In the genomic region with DNA sequence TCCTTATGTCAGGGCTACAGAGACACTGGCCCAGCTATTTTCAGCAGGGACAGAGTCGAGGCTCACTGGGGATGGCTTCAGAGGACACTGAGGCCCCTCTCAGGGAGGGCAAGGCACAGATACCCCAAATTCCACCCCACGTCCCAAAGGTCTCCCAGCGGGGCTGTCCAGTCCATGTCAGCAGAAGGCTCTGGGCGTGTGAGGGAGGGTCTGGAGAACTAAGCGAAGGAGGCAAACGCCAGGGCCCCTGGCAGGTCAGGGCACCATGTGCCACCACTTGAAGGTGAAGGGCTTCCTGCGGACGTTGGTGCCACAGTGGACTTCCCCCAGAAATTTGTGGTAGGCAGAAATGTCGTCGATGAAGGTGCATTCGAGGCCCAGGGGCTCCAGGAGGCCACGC, we compare ENCODE assay signal across 1 cellular context.
TF ChIP-seq lines count a peak whose summit lies in the region.

No MANE protein-coding gene starts in this region.

TF ChIP-seq in IMR-90, 13 proteins besides CTCF, POLR2A, EP300 and RAD21 (continued from another document):
- TF ChIP-seq, protein P1, sequence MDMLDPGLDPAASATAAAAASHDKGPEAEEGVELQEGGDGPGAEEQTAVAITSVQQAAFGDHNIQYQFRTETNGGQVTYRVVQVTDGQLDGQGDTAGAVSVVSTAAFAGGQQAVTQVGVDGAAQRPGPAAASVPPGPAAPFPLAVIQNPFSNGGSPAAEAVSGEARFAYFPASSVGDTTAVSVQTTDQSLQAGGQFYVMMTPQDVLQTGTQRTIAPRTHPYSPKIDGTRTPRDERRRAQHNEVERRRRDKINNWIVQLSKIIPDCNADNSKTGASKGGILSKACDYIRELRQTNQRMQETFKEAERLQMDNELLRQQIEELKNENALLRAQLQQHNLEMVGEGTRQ (IDR thresholded peaks at IDR 0.05; ENCODE audit: low read depth, low read length), result no peak
- TF ChIP-seq FOS (IDR thresholded peaks at IDR 0.05; ENCODE audit: low read depth, low read length), result no peak
- TF ChIP-seq RFX5 (IDR thresholded peaks at IDR 0.05; ENCODE audit: low read depth, low read length), result no peak
- no peak for TF ChIP-seq MAZ (IDR thresholded peaks at IDR 0.05; ENCODE audit: borderline replicate concordance, low read depth, low read length)
- TF ChIP-seq, protein P2, sequence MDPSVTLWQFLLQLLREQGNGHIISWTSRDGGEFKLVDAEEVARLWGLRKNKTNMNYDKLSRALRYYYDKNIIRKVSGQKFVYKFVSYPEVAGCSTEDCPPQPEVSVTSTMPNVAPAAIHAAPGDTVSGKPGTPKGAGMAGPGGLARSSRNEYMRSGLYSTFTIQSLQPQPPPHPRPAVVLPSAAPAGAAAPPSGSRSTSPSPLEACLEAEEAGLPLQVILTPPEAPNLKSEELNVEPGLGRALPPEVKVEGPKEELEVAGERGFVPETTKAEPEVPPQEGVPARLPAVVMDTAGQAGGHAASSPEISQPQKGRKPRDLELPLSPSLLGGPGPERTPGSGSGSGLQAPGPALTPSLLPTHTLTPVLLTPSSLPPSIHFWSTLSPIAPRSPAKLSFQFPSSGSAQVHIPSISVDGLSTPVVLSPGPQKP (IDR thresholded peaks at IDR 0.05; ENCODE audit: borderline replicate concordance, low read depth, low read length), result no peak
- no peak for TF ChIP-seq CEBPB (IDR thresholded peaks at IDR 0.05; ENCODE audit: low read depth, low read length)
- TF ChIP-seq CHD1 (IDR thresholded peaks at IDR 0.05; ENCODE audit: low read depth, low read length), result no peak
- no peak for TF ChIP-seq RCOR1 (IDR thresholded peaks at IDR 0.05; ENCODE audit: insufficient replicate concordance, low read length)
